In the genomic region with DNA sequence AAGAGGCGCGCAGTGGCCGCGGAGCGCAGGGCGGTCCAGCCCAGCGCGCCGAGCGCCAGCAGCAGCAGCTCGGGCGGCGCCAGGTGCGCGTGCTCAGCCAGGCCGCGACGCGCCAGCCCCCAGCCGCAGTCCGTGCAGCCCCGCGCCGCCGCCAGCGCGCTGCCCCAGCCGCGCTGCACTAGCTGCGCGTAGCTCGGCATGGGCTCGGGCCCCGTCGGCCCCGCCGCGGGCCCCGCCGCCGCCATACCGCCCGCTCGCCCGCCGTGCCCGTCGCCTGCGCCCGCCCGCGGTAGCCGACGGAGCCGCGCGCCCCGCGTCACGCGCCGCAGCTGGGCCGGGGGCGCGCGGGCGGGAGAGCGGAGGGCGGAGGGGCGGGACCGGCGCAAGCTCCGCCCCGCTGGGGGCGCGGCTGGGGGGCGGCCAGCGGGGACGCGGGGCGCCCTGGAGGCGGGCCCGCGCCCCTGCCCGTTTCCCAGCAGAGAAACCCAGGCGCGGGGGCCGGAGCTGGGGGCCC, we compare ENCODE assay signal across 8 cellular contexts. TPM values are rescaled to one million over a fixed set of nuclear protein-coding genes. Genes with fewer than 3 reads are reported as not detected.
A peak's percentile ranks its signal among the peaks of the same experiment; 100 is the strongest.
DNase-seq lines count a peak whose midpoint lies in the region; FAIRE-seq lines count a peak whose summit lies in the region.

A gene with protein sequence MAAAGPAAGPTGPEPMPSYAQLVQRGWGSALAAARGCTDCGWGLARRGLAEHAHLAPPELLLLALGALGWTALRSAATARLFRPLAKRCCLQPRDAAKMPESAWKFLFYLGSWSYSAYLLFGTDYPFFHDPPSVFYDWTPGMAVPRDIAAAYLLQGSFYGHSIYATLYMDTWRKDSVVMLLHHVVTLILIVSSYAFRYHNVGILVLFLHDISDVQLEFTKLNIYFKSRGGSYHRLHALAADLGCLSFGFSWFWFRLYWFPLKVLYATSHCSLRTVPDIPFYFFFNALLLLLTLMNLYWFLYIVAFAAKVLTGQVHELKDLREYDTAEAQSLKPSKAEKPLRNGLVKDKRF (minus strand): TSS at position 331 of the 514 bp plus-strand sequence. CDS start 86 bp downstream, at position 245.

- peaks cover 33% of the 10 kb centered on the region for H3K27me3 Mint-ChIP-seq in activated CD4-positive, alpha-beta T cell treated with anti-CD3 and anti-CD28 coated beads, Interleukin-2, amount 10 ng/mL, durations not matched to agents 7 days and 5 days

- H3K9ac ChIP-seq in rectal smooth muscle tissue (ENCODE audit: low read length), result no peak within 1 kb of the TSS

- H3K4me3 ChIP-seq in rectal smooth muscle tissue (ENCODE audit: low read length), result peak within 1 kb of the TSS; percentile 44

- H3K27ac Mint-ChIP-seq in activated CD4-positive, alpha-beta T cell treated with anti-CD3 and anti-CD28 coated beads, Interleukin-2, amount 10 ng/mL, durations not matched to agents 7 days and 5 days, result no peak within 1 kb of the TSS

- H3K4me1 Mint-ChIP-seq in activated CD4-positive, alpha-beta T cell treated with anti-CD3 and anti-CD28 coated beads, Interleukin-2, amount 10 ng/mL, durations not matched to agents 7 days and 5 days, result peaks cover 2% of the 10 kb centered on the region

- H3K27me3 ChIP-seq in rectal smooth muscle tissue (ENCODE audit: control insufficient read depth, insufficient read depth, low read length), result peaks cover 25% of the 10 kb centered on the region

- no peaks in the 10 kb centered on the region for H3K9me3 Mint-ChIP-seq in activated CD4-positive, alpha-beta T cell treated with anti-CD3 and anti-CD28 coated beads, Interleukin-2, amount 10 ng/mL, durations not matched to agents 7 days and 5 days

- H3K4me1 ChIP-seq in rectal smooth muscle tissue (ENCODE audit: control insufficient read depth, insufficient read depth, low read length), result peaks cover 3% of the 10 kb centered on the region

- peak within 1 kb of the TSS; percentile 55 for H3K4me3 Mint-ChIP-seq in activated CD4-positive, alpha-beta T cell treated with anti-CD3 and anti-CD28 coated beads, Interleukin-2, amount 10 ng/mL, durations not matched to agents 7 days and 5 days

- no peak for FAIRE-seq in frontal cortex (lab: Jason Lieb, UNC)

- CTCF ChIA-PET in activated CD4-positive, alpha-beta T cell treated with anti-CD3 and anti-CD28 coated beads, Interleukin-2, amount 10 ng/mL, durations not matched to agents 7 days and 5 days (lab: Charles Lee), result no interaction called here

- H3K27ac ChIP-seq in rectal smooth muscle tissue (ENCODE audit: low read depth, low read length), result peak within 1 kb of the TSS; percentile 30

- no peak for DNase-seq in activated CD4-positive, alpha-beta T cell treated with anti-CD3 and anti-CD28 coated beads, Interleukin-2, amount 10 ng/mL, durations not matched to agents 7 days and 5 days
- DNase-seq in activated CD4-positive, alpha-beta T cell treated with anti-CD3 and anti-CD28 coated beads for 48 hours, result no peak
- peak; percentile 34 for DNase-seq in SW480 (ENCODE audit: low spot score)
- DNase-seq in frontal cortex (ENCODE audit: low spot score in 2 of 2), result peak; percentile 91 to 96
- DNase-seq in SHP77 (lab: John Stamatoyannopoulos, UW), result no peak
- no peak for DNase-seq in SIG-M5 (lab: John Stamatoyannopoulos, UW)
- no peak for DNase-seq in NAMALWA (ENCODE audit: low spot score)

- POLR2A ChIA-PET in activated CD4-positive, alpha-beta T cell treated with anti-CD3 and anti-CD28 coated beads, Interleukin-2, amount 10 ng/mL, durations not matched to agents 7 days and 5 days (lab: Charles Lee), result no interaction called here

- peaks cover 2% of the 10 kb centered on the region for H3K36me3 Mint-ChIP-seq in activated CD4-positive, alpha-beta T cell treated with anti-CD3 and anti-CD28 coated beads, Interleukin-2, amount 10 ng/mL, durations not matched to agents 7 days and 5 days (ENCODE audit: low read depth)

- peaks cover 12% of the 10 kb centered on the region for H3K36me3 ChIP-seq in rectal smooth muscle tissue (ENCODE audit: control insufficient read depth, insufficient read depth, low read length)

RNA-seq across cellular contexts. Expression of the gene that starts here (rescaled TPM):
- total RNA-seq in activated CD4-positive, alpha-beta T cell treated with anti-CD3 and anti-CD28 coated beads, Interleukin-2, amount 10 ng/mL, durations not matched to agents 7 days and 5 days, result not detected
- 21.2 TPM for total RNA-seq in frontal cortex

Comparison
In these comparisons a context has a peak if more than half of its experiments do, and no peak if none do; other contexts are left out.
1. RNA of the gene that starts here (total RNA-seq): 21.2 TPM in frontal cortex (single experiment); not detected in activated CD4-positive, alpha-beta T cell treated with anti-CD3 and anti-CD28 coated beads, Interleukin-2, amount 10 ng/mL, durations not matched to agents 7 days and 5 days; every median in the first group is over 10 times any median in the second.
2. DNase-seq: peak in SW480 (single experiment) and frontal cortex (2 of 2); none in activated CD4-positive, alpha-beta T cell treated with anti-CD3 and anti-CD28 coated beads, Interleukin-2, amount 10 ng/mL, durations not matched to agents 7 days and 5 days (single experiment), activated CD4-positive, alpha-beta T cell treated with anti-CD3 and anti-CD28 coated beads for 48 hours (single experiment), SHP77 (0 of 2), SIG-M5 (single experiment) and NAMALWA (single experiment).